Comparison of ENCODE assay signal across 8 cellular contexts in the genomic region with DNA sequence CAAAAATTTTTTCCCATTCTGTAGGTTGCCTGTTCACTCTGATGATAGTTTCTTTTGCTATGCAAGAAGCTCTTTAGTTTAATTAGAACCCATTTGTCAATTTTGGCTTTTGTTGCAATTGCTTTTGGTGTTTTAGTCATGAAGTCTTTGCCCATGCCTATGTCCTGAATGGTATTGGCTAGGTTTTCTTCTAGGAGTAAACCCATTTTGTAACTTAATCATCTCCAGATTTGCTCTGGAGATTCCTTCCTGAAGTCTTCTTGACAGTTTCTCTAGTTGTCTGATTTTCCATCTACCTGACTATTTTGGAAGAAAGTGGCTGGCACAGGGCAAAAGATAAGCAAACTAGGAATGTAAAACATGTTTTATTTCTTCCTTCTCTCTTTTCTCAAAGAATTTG. TPM values are rescaled to one million over a fixed set of nuclear protein-coding genes. Genes with fewer than 3 reads are reported as not detected.
DNase-seq lines count a peak whose midpoint lies in the region; ATAC-seq and TF ChIP-seq lines count a peak whose summit lies in the region.
"Not testable (repeated sequence)": the region's sequence is repeated elsewhere in the genome, so short reads cannot be mapped to it uniquely, and the experiment has no call there.

No MANE protein-coding gene starts in this region.

- peaks cover 6 to 76% (median 16%) of the 10 kb centered on the region in 3 donors for H3K36me3 Mint-ChIP-seq in CD8-positive, alpha-beta memory T cell
- peaks cover 26% of the 10 kb centered on the region for H3K36me3 Mint-ChIP-seq in activated CD8-positive, alpha-beta T cell treated with anti-CD3 and anti-CD28 coated beads for 36 hours (ENCODE audit: low read depth)
- not testable (repeated sequence) for H3K36me3 Mint-ChIP-seq in activated naive CD4-positive, alpha-beta T cell treated with anti-CD3 and anti-CD28 coated beads, Interleukin-2, amount 50 U/mL, for 72 hours
- H3K36me3 Mint-ChIP-seq in central memory CD8-positive, alpha-beta T cell (ENCODE audit: insufficient read depth) = peaks cover 83% of the 10 kb centered on the region
- H3K36me3 Mint-ChIP-seq in immature natural killer cell = peaks cover 4 to 22% (median 8%) of the 10 kb centered on the region in 3 donors
- H3K36me3 Mint-ChIP-seq in stimulated activated effector memory CD8-positive, alpha-beta T cell treated with anti-CD3 and anti-CD28 coated beads, Interleukin-12 subunit alpha, Interleukin-12 subunit beta, amount 100 ng/mL, for 72 hours = peaks cover 100% of the 10 kb centered on the region

- H3K9me3 Mint-ChIP-seq in CD8-positive, alpha-beta memory T cell; activated CD8-positive, alpha-beta T cell treated with anti-CD3 and anti-CD28 coated beads for 36 hours; activated naive CD4-positive, alpha-beta T cell treated with anti-CD3 and anti-CD28 coated beads, Interleukin-2, amount 50 U/mL, for 72 hours; central memory CD8-positive, alpha-beta T cell; immature natural killer cell; stimulated activated effector memory CD8-positive, alpha-beta T cell treated with anti-CD3 and anti-CD28 coated beads, Interleukin-12 subunit alpha, Interleukin-12 subunit beta, amount 100 ng/mL, for 72 hours: not testable (repeated sequence)

- H3K27me3 ChIP-seq in CD8-positive, alpha-beta memory T cell (ENCODE audit: insufficient read depth, low read length, poor library complexity, severe bottlenecking) = not testable (repeated sequence)

- not testable (repeated sequence) for H3K9me3 ChIP-seq in CD8-positive, alpha-beta memory T cell (ENCODE audit: low read length)

- H3K27ac ChIP-seq in CD8-positive, alpha-beta memory T cell (ENCODE audit: low read depth, low read length) = not testable (repeated sequence)

- peaks cover 25 to 48% (median 48%) of the 10 kb centered on the region in 3 donors for H3K4me1 Mint-ChIP-seq in CD8-positive, alpha-beta memory T cell
- H3K4me1 Mint-ChIP-seq in activated CD8-positive, alpha-beta T cell treated with anti-CD3 and anti-CD28 coated beads for 36 hours (ENCODE audit: low read depth) = peaks cover 13% of the 10 kb centered on the region
- H3K4me1 Mint-ChIP-seq in central memory CD8-positive, alpha-beta T cell = peaks cover 30% of the 10 kb centered on the region
- peaks cover 23 to 58% of the 10 kb centered on the region in 2 donors for H3K4me1 Mint-ChIP-seq in immature natural killer cell
- H3K4me1 Mint-ChIP-seq in stimulated activated effector memory CD8-positive, alpha-beta T cell treated with anti-CD3 and anti-CD28 coated beads, Interleukin-12 subunit alpha, Interleukin-12 subunit beta, amount 100 ng/mL, for 72 hours = peaks cover 13% of the 10 kb centered on the region

- TF ChIP-seq CTCF in AG10803 (conservative IDR thresholded peaks at IDR 0.05; ENCODE audit: low read length); activated CD8-positive, alpha-beta T cell treated with anti-CD3 and anti-CD28 coated beads for 36 hours (IDR thresholded peaks at IDR 0.05): not testable (repeated sequence)

- not testable (repeated sequence) for H3K4me3 ChIP-seq in AG10803 (ENCODE audit: low read length); CD8-positive, alpha-beta memory T cell (ENCODE audit: low read length)

- DNase-seq in AG10803 (ENCODE audit: low read depth) = peak; percentile 62
- not testable (repeated sequence) for DNase-seq in CD8-positive, alpha-beta memory T cell; activated CD8-positive, alpha-beta T cell treated with anti-CD3 and anti-CD28 coated beads for 36 hours; activated naive CD4-positive, alpha-beta T cell treated with anti-CD3 and anti-CD28 coated beads, Interleukin-2, amount 50 U/mL, for 72 hours (ENCODE audit: low spot score in 2 of 2); central memory CD8-positive, alpha-beta T cell (ENCODE audit: low spot score in 2 of 2); immature natural killer cell; stimulated activated effector memory CD8-positive, alpha-beta T cell treated with anti-CD3 and anti-CD28 coated beads, Interleukin-12 subunit alpha, Interleukin-12 subunit beta, amount 100 ng/mL, for 72 hours (ENCODE audit: low spot score in 2 of 2)

- H3K4me1 ChIP-seq in CD8-positive, alpha-beta memory T cell (ENCODE audit: insufficient read depth, low read length) = not testable (repeated sequence)

- 0 out of 3 replicates have a peak, but pooled peaks have one; percentile 26 for ATAC-seq in SK-N-SH treated with all-trans-retinoic acid at 6 μM for 48 hours
- not testable (repeated sequence) for ATAC-seq in activated CD8-positive, alpha-beta T cell treated with anti-CD3 and anti-CD28 coated beads for 36 hours; activated naive CD4-positive, alpha-beta T cell treated with anti-CD3 and anti-CD28 coated beads, Interleukin-2, amount 50 U/mL, for 72 hours; central memory CD8-positive, alpha-beta T cell (replicated peaks; ENCODE audit: extremely low read depth, poor library complexity, severe bottlenecking); stimulated activated effector memory CD8-positive, alpha-beta T cell treated with anti-CD3 and anti-CD28 coated beads, Interleukin-12 subunit alpha, Interleukin-12 subunit beta, amount 100 ng/mL, for 72 hours

- H3K4me3 Mint-ChIP-seq in CD8-positive, alpha-beta memory T cell; activated CD8-positive, alpha-beta T cell treated with anti-CD3 and anti-CD28 coated beads for 36 hours; central memory CD8-positive, alpha-beta T cell; immature natural killer cell; stimulated activated effector memory CD8-positive, alpha-beta T cell treated with anti-CD3 and anti-CD28 coated beads, Interleukin-12 subunit alpha, Interleukin-12 subunit beta, amount 100 ng/mL, for 72 hours: not testable (repeated sequence)

- H3K27ac Mint-ChIP-seq in CD8-positive, alpha-beta memory T cell = peak overlapping the region in 5 of 8 donors; percentile 0 to 84 (median 40)
- H3K27ac Mint-ChIP-seq in activated CD8-positive, alpha-beta T cell treated with anti-CD3 and anti-CD28 coated beads for 36 hours = peak overlapping the region; percentile 57
- peak overlapping the region; percentile 34 to 37 for H3K27ac Mint-ChIP-seq in activated naive CD4-positive, alpha-beta T cell treated with anti-CD3 and anti-CD28 coated beads, Interleukin-2, amount 50 U/mL, for 72 hours
- H3K27ac Mint-ChIP-seq in central memory CD8-positive, alpha-beta T cell (ENCODE audit: low read depth) = peak overlapping the region; percentile 38
- peak overlapping the region in 4 of 6 donors; percentile 12 to 66 (median 46) for H3K27ac Mint-ChIP-seq in immature natural killer cell
- H3K27ac Mint-ChIP-seq in stimulated activated effector memory CD8-positive, alpha-beta T cell treated with anti-CD3 and anti-CD28 coated beads, Interleukin-12 subunit alpha, Interleukin-12 subunit beta, amount 100 ng/mL, for 72 hours = peak overlapping the region; percentile 79

- POLR2A ChIA-PET in CD8-positive, alpha-beta memory T cell (lab: Charles Lee); activated CD8-positive, alpha-beta T cell treated with anti-CD3 and anti-CD28 coated beads for 36 hours (lab: Charles Lee): not testable (repeated sequence)

- intact Hi-C loops in activated CD8-positive, alpha-beta T cell treated with anti-CD3 and anti-CD28 coated beads for 36 hours (cut with micrococcal nuclease) = not testable (repeated sequence)

- H3K36me3 ChIP-seq in CD8-positive, alpha-beta memory T cell (ENCODE audit: insufficient read depth, low read length) = peaks cover 26% of the 10 kb centered on the region

- H3K27me3 Mint-ChIP-seq in CD8-positive, alpha-beta memory T cell; activated CD8-positive, alpha-beta T cell treated with anti-CD3 and anti-CD28 coated beads for 36 hours; central memory CD8-positive, alpha-beta T cell; immature natural killer cell (ENCODE audit: low read depth in 3 of 3): not testable (repeated sequence)

- CTCF ChIA-PET in CD8-positive, alpha-beta memory T cell (lab: Charles Lee) = not testable (repeated sequence)
- CTCF ChIA-PET in activated CD8-positive, alpha-beta T cell treated with anti-CD3 and anti-CD28 coated beads for 36 hours (lab: Charles Lee) = interaction anchor here (1.1 kb wide), 1 partner anchor 316 kb away, joined by 3 read pairs; no protein-coding TSS in a partner anchor

RNA-seq across cellular contexts. Expression of a gene that starts 30.2 kb away (rescaled TPM):
- 100 to 1,000 TPM; 294 to 306 TPM for total RNA-seq in CD8-positive, alpha-beta memory T cell
- polyA plus RNA-seq in CD8-positive, alpha-beta memory T cell = 299 TPM
- total RNA-seq in activated CD8-positive, alpha-beta T cell treated with anti-CD3 and anti-CD28 coated beads for 36 hours = 100 to 1,000 TPM; 331 to 341 TPM
- total RNA-seq in activated naive CD4-positive, alpha-beta T cell treated with anti-CD3 and anti-CD28 coated beads, Interleukin-2, amount 50 U/mL, for 72 hours = 100 to 1,000 TPM; 345 to 382 TPM
- polyA plus RNA-seq in immature natural killer cell = 100 to 1,000 TPM; 292 to 478 (median 422) TPM
